In genomic region chr12:3242199-3242863, GRCh38 we compare ENCODE assay signal across 1 cellular context.
TF ChIP-seq lines count a peak whose summit lies in the region.

No MANE protein-coding gene starts in this region.

TF ChIP-seq in H1, 55 proteins besides CTCF, POLR2A, EP300 and RAD21 (continued from another document):
- no peak for TF ChIP-seq HDAC2 (IDR thresholded peaks at IDR 0.05; ENCODE audit: borderline replicate concordance in 1 of 2, low read depth in 2 of 2, low read length in 2 of 2)
TF ChIP-seq in H1: peak in this region for 0.
